ENCODE assay signal across 30 cellular contexts in the genomic region with DNA sequence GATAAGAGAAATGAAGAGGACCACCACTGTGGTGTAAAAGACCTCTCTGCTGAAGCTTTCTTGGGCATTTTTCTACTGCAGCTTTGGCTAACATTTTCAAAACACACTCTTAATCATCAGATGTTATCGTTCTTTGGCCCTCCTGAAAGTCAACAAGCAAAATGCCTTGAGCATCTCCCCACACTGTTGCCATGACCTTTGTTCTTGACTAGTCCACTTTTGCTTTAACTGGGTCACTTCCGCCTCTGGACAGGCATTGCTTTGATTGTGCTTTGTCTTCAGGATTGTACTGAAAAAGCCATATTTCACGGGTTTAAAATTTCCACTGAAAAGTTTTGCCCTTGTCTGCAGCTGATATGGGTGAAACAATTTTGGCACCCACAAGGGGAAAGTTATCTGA.
"Had no signal": no experiment of that assay in that cellular context is flagged by ENCODE, and none has a peak within 500 bp of the region (broad histone marks: within the 10 kb centered on the region; RNA-seq: fewer than 3 reads in every experiment).

No MANE protein-coding gene starts in this region.

- FAIRE-seq: bronchial epithelial cell, TTC549 had no signal

- H3K27ac ChIP-seq: ascending aorta, cardiac muscle cell, VCaP had no signal

- H3K4me3 ChIP-seq: ascending aorta, cardiac muscle cell had no signal

- H3K27me3 ChIP-seq: ascending aorta, cardiac muscle cell had no signal

- H3K36me3 ChIP-seq: ascending aorta, cardiac muscle cell had no signal

- H3K9me3 ChIP-seq: ascending aorta had no signal

- DNase-seq: activated B cell treated with CpG ODN at 0.5 μM for 24 hours; activated CD4-positive, alpha-beta memory T cell treated with anti-CD3 and anti-CD28 coated beads, Interleukin-2, amount 10 ng/mL, durations not matched to agents 7 days and 5 days; activated CD4-positive, alpha-beta T cell treated with anti-CD3 and anti-CD28 coated beads for 4 hours; activated CD4-positive, alpha-beta T cell treated with anti-CD3 and anti-CD28 coated beads, Interleukin-2, amount 10 ng/mL, durations not matched to agents 24 days and 14 days; activated CD4-positive, alpha-beta T cell treated with anti-CD3 and anti-CD28 coated beads, Interleukin-2, amount 50 U/mL, for 1 hour; activated CD4-positive, alpha-beta T cell treated with anti-CD3 and anti-CD28 coated beads, Interleukin-2, amount 50 U/mL, for 48 hours; activated CD4-positive, CD25-positive, alpha-beta regulatory T cell treated with anti-CD3 and anti-CD28 coated beads, Interleukin-2, amount 50 U/mL, for 72 hours; activated CD8-positive, alpha-beta memory T cell treated with anti-CD3 and anti-CD28 coated beads for 24 hours; activated CD8-positive, alpha-beta memory T cell treated with anti-CD3 and anti-CD28 coated beads, Interleukin-2, amount 10 ng/mL, durations not matched to agents 7 days and 5 days; activated CD8-positive, alpha-beta memory T cell treated with anti-CD3 and anti-CD28 coated beads, Interleukin-2, amount 50 U/mL, for 48 hours; activated CD8-positive, alpha-beta T cell treated with anti-CD3 and anti-CD28 coated beads, Interleukin-2, amount 10 ng/mL, durations not matched to agents 7 days and 5 days; activated effector memory CD4-positive, alpha-beta T cell treated with Interleukin-2 at 50 U/mL for 16 hours; activated gamma-delta T cell; activated naive CD4-positive, alpha-beta T cell treated with anti-CD3 and anti-CD28 coated beads, Interleukin-2, amount 10 ng/mL, durations not matched to agents 7 days and 5 days; activated naive CD4-positive, alpha-beta T cell treated with Interleukin-2 at 50 U/mL for 16 hours; activated naive CD8-positive, alpha-beta T cell treated with anti-CD3 and anti-CD28 coated beads, Interleukin-2, amount 10 ng/mL, durations not matched to agents 7 days and 5 days; activated naive CD8-positive, alpha-beta T cell treated with anti-CD3 and anti-CD28 coated beads, Interleukin-2, amount 50 U/mL, for 24 hours; activated T-cell treated with anti-CD3 and anti-CD28 coated beads, Interleukin-2, amount 50 U/mL, for 24 hours; activated T-cell treated with anti-CD3 and anti-CD28 coated beads, Interleukin-2, amount 50 U/mL, for 48 hours; amygdala; anterior cingulate cortex; caudate nucleus; cerebellar nuclear complex; T-helper 2 cell; T-helper 9 cell had no signal

- H3K4me1 ChIP-seq: ascending aorta had no signal

- ATAC-seq: activated CD8-positive, alpha-beta memory T cell treated with anti-CD3 and anti-CD28 coated beads, Interleukin-2, amount 10 ng/mL, durations not matched to agents 7 days and 5 days; activated CD8-positive, alpha-beta T cell treated with anti-CD3 and anti-CD28 coated beads, Interleukin-2, amount 10 ng/mL, durations not matched to agents 7 days and 5 days; activated naive CD8-positive, alpha-beta T cell treated with anti-CD3 and anti-CD28 coated beads, Interleukin-2, amount 50 U/mL, for 24 hours had no signal
